Comparison of ENCODE assay signal across 13 cellular contexts in the genomic region with DNA sequence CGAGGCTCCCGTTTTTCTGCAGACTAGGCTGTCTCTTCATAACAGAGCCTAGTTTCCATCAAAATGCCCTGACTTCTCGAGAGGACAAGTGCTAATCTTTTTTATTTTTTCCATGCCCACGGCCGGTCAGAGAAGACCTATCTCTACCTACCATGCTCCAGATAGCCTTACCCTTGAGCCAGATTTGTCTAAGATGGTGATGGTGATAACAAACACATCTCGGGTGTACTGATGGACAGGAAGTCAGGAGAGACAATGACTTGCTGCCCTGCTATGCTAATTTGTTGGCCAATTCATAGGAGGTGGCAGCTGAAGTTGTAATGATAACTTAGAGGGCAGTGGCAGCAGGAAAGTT. TPM values are rescaled to one million over a fixed set of nuclear protein-coding genes. Genes with fewer than 3 reads are reported as not detected.
DNase-seq lines count a peak whose midpoint lies in the region; ATAC-seq and TF ChIP-seq lines count a peak whose summit lies in the region.
"Had no signal": no experiment of that assay in that cellular context is flagged by ENCODE, and none has a peak within 500 bp of the region (broad histone marks: within the 10 kb centered on the region; RNA-seq: fewer than 3 reads in every experiment).

No MANE protein-coding gene starts in this region.

- peak; percentile 15 for ATAC-seq in HG02943 (IDR thresholded peaks at IDR 0.05; ENCODE audit: low read depth, unreplicated experiment)
- peak; percentile 12 for ATAC-seq in activated T-helper 17 cell treated with anti-CD3 and anti-CD28 coated beads, Interleukin-2, amount 50 U/mL, for 72 hours (replicated peaks)
- ATAC-seq: heart left ventricle had no signal

- H3K4me1 Mint-ChIP-seq in activated naive CD4-positive, alpha-beta T cell treated with anti-CD3 and anti-CD28 coated beads, Interleukin-2, amount 50 U/mL, for 24 hours: peaks cover 26% of the 10 kb centered on the region
- peaks cover 14% of the 10 kb centered on the region for H3K4me1 Mint-ChIP-seq in activated T-helper 17 cell treated with anti-CD3 and anti-CD28 coated beads, Interleukin-2, amount 50 U/mL, for 72 hours
- H3K4me1 Mint-ChIP-seq: endodermal cell had no signal

- H3K9me3 Mint-ChIP-seq in activated naive CD4-positive, alpha-beta T cell treated with anti-CD3 and anti-CD28 coated beads, Interleukin-2, amount 50 U/mL, for 24 hours: no peaks in the 10 kb centered on the region
- H3K9me3 Mint-ChIP-seq in activated T-helper 17 cell treated with anti-CD3 and anti-CD28 coated beads, Interleukin-2, amount 50 U/mL, for 72 hours: no peaks in the 10 kb centered on the region

- no peak overlapping the region for H2AFZ ChIP-seq in osteoblast (ENCODE audit: low read length)

- TF ChIP-seq CTCF in osteoblast (IDR thresholded peaks at IDR 0.05; ENCODE audit: extremely low read depth, low read depth, low read length): no peak

- no peak for DNase-seq in activated naive CD4-positive, alpha-beta T cell treated with anti-CD3 and anti-CD28 coated beads, Interleukin-2, amount 50 U/mL, for 16 hours
- DNase-seq in NCI-H2081 (lab: John Stamatoyannopoulos, UW) (no peak), osteoblast (ENCODE audit: insufficient read length, low spot score, missing footprints) (no peak), AG20443 (ENCODE audit: low spot score) (no peak), DMS79 treated with DMSO at 0.1 percent for 48 hours (lab: John Stamatoyannopoulos, UW) (no peak)
- DNase-seq: endodermal cell, heart left ventricle, NCI-H1930 had no signal

- no peak overlapping the region for H3K27ac ChIP-seq in osteoblast (ENCODE audit: low read depth, low read length)
- H3K27ac ChIP-seq: ascending aorta, heart left ventricle, VCaP had no signal

- H3K27me3 ChIP-seq in osteoblast (ENCODE audit: insufficient read depth, low read length): no peaks in the 10 kb centered on the region
- H3K27me3 ChIP-seq: ascending aorta, heart left ventricle had no signal

- H3K4me1 ChIP-seq in osteoblast (ENCODE audit: insufficient read depth, low read length): no peaks in the 10 kb centered on the region
- H3K4me1 ChIP-seq: ascending aorta, heart left ventricle had no signal

- peak overlapping the region; percentile 82 for H3K27ac Mint-ChIP-seq in activated naive CD4-positive, alpha-beta T cell treated with anti-CD3 and anti-CD28 coated beads, Interleukin-2, amount 50 U/mL, for 24 hours
- peak overlapping the region; percentile 95 for H3K27ac Mint-ChIP-seq in activated T-helper 17 cell treated with anti-CD3 and anti-CD28 coated beads, Interleukin-2, amount 50 U/mL, for 72 hours
- H3K27ac Mint-ChIP-seq: endodermal cell had no signal

- H3K4me3 ChIP-seq in osteoblast (ENCODE audit: insufficient read depth, low read length): no peak overlapping the region
- H3K4me3 ChIP-seq: ascending aorta, heart left ventricle had no signal

- no peaks in the 10 kb centered on the region for H4K20me1 ChIP-seq in osteoblast (ENCODE audit: insufficient read depth, low read length)

- H3K27me3 Mint-ChIP-seq in activated naive CD4-positive, alpha-beta T cell treated with anti-CD3 and anti-CD28 coated beads, Interleukin-2, amount 50 U/mL, for 24 hours: no peaks in the 10 kb centered on the region
- no peaks in the 10 kb centered on the region for H3K27me3 Mint-ChIP-seq in activated T-helper 17 cell treated with anti-CD3 and anti-CD28 coated beads, Interleukin-2, amount 50 U/mL, for 72 hours

- H3K79me2 ChIP-seq in osteoblast (ENCODE audit: insufficient read depth, low read length): no peaks in the 10 kb centered on the region

- H3K9me3 ChIP-seq in osteoblast (ENCODE audit: low read depth, low read length): no peaks in the 10 kb centered on the region
- H3K9me3 ChIP-seq: ascending aorta, heart left ventricle had no signal

- no peaks in the 10 kb centered on the region for H3K36me3 ChIP-seq in osteoblast (ENCODE audit: insufficient read depth, low read length)
- H3K36me3 ChIP-seq: ascending aorta had no signal

- H3K36me3 Mint-ChIP-seq in activated naive CD4-positive, alpha-beta T cell treated with anti-CD3 and anti-CD28 coated beads, Interleukin-2, amount 50 U/mL, for 24 hours: peaks cover 1% of the 10 kb centered on the region
- peaks cover 88% of the 10 kb centered on the region for H3K36me3 Mint-ChIP-seq in activated T-helper 17 cell treated with anti-CD3 and anti-CD28 coated beads, Interleukin-2, amount 50 U/mL, for 72 hours (ENCODE audit: low read depth)

- H3K4me2 ChIP-seq in osteoblast (ENCODE audit: insufficient read depth, low read length): no peak overlapping the region

- peak overlapping the region; percentile 23 for H3K4me3 Mint-ChIP-seq in activated naive CD4-positive, alpha-beta T cell treated with anti-CD3 and anti-CD28 coated beads, Interleukin-2, amount 50 U/mL, for 24 hours
- peak overlapping the region; percentile 72 for H3K4me3 Mint-ChIP-seq in activated T-helper 17 cell treated with anti-CD3 and anti-CD28 coated beads, Interleukin-2, amount 50 U/mL, for 72 hours
- H3K4me3 Mint-ChIP-seq: endodermal cell had no signal

RNA-seq across cellular contexts. Expression of a gene that starts 42.2 kb away (rescaled TPM):
- total RNA-seq in activated T-helper 17 cell treated with anti-CD3 and anti-CD28 coated beads, Interleukin-2, amount 50 U/mL, for 72 hours: 10 to 100 TPM; 15.3 to 19.8 TPM
- 4.7 and 5.1 TPM in 2 replicates for total RNA-seq in osteoblast

RNA-seq across cellular contexts. Expression of a gene that starts 44.6 kb away (rescaled TPM):
- 100 to 1,000 TPM; 171 to 204 TPM for total RNA-seq in activated T-helper 17 cell treated with anti-CD3 and anti-CD28 coated beads, Interleukin-2, amount 50 U/mL, for 72 hours
- total RNA-seq in osteoblast: 9.0 and 9.1 TPM in 2 replicates

Comparison
In these comparisons a context has a peak if more than half of its experiments do, and no peak if none do; other contexts are left out.
1. RNA of a gene that starts 44.6 kb away (total RNA-seq): 171 to 204 TPM in activated T-helper 17 cell treated with anti-CD3 and anti-CD28 coated beads, Interleukin-2, amount 50 U/mL, for 72 hours; 9.0 to 9.1 TPM in osteoblast; every median in the first group is over 10 times any median in the second.